ENCODE assay signal across 7 cellular contexts in genomic region chr6:149320016-149320415, GRCh38. TPM values are rescaled to one million over a fixed set of nuclear protein-coding genes. Genes with fewer than 3 reads are reported as not detected.
DNase-seq lines count a peak whose midpoint lies in the region; ATAC-seq and TF ChIP-seq lines count a peak whose summit lies in the region.
"Not testable (repeated sequence)": the region's sequence is repeated elsewhere in the genome, so short reads cannot be mapped to it uniquely, and the experiment has no call there.

No MANE protein-coding gene starts in this region.

- H3K9me2 ChIP-seq in GM23248 (ENCODE audit: insufficient read depth), result not testable (repeated sequence)

- peaks cover 43% of the 10 kb centered on the region for H3K36me3 Mint-ChIP-seq in T-helper 1 cell treated with Interleukin-12 subunit alpha and Interleukin-12 subunit beta and Interleukin-4 antibody, amounts not matched to agents 30 μg/mL and 1 μg/mL, for 36 hours (ENCODE audit: low read depth)
- H3K36me3 Mint-ChIP-seq in MCF 10A (ENCODE audit: insufficient read depth, unreplicated experiment); natural killer cell: not testable (repeated sequence)

- H3K27ac ChIP-seq in GM23248 (peak overlapping the region; percentile 69; the same call in 1 of the 2 replicates), gastroesophageal sphincter (peak overlapping the region in 3 of 4 donors; percentile 29 to 99 (median 97))

- BruUV-seq in MCF 10A (replicated peaks; lab: Mats Ljungman, UMichigan), result not testable (repeated sequence)

- not testable (repeated sequence) for H2AFZ ChIP-seq in GM23248

- CTCF ChIA-PET in MCF 10A (lab: Yijun Ruan, JAX), result interaction anchor here (0.7 kb wide), 1 partner anchor 14 kb away, joined by 3 read pairs; no protein-coding TSS in a partner anchor

- not testable (repeated sequence) for TF ChIP-seq EP300 in gastroesophageal sphincter (IDR thresholded peaks at IDR 0.05)

- H3K9me3 ChIP-seq in GM23248 (ENCODE audit: low read depth); gastroesophageal sphincter: not testable (repeated sequence)

- not testable (repeated sequence) for TF ChIP-seq POLR2A in gastroesophageal sphincter (IDR thresholded peaks at IDR 0.05)

- not testable (repeated sequence) for H3K27me3 Mint-ChIP-seq in T-helper 1 cell treated with Interleukin-12 subunit alpha and Interleukin-12 subunit beta and Interleukin-4 antibody, amounts not matched to agents 30 μg/mL and 1 μg/mL, for 36 hours (ENCODE audit: low read depth); MCF 10A (ENCODE audit: insufficient read depth, unreplicated experiment); natural killer cell (ENCODE audit: low read depth in 2 of 2)

- H3K4me2 ChIP-seq in GM23248 (ENCODE audit: unreplicated experiment), result peak overlapping the region; percentile 86

- peaks cover 38% of the 10 kb centered on the region for H3K4me1 Mint-ChIP-seq in T-helper 1 cell treated with Interleukin-12 subunit alpha and Interleukin-12 subunit beta and Interleukin-4 antibody, amounts not matched to agents 30 μg/mL and 1 μg/mL, for 36 hours (ENCODE audit: low read depth)
- peaks cover 32% of the 10 kb centered on the region for H3K4me1 Mint-ChIP-seq in MCF 10A (ENCODE audit: insufficient read depth, unreplicated experiment)
- peaks cover 49 to 53% of the 10 kb centered on the region in 2 donors for H3K4me1 Mint-ChIP-seq in natural killer cell

- H3K4me1 ChIP-seq in GM23248 (ENCODE audit: insufficient read depth) (peaks cover 42% of the 10 kb centered on the region), gastroesophageal sphincter (peaks cover 23 to 66% (median 24%) of the 10 kb centered on the region in 3 donors)

- 94 to 95% methylated on average over 10 of the region's 10 CpGs for WGBS in GM23248 (ENCODE audit: low coverage in 1 of 2, low lambda C conversion rate in 2 of 2, missing lambda C conversion rate in 2 of 2), 2 experiments
- 72 to 79% methylated on average over 4 to 10 of the region's 10 CpGs for WGBS in gastroesophageal sphincter (ENCODE audit: low coverage in 1 of 2), 2 donors

- not testable (repeated sequence) for ATAC-seq in gastroesophageal sphincter, natural killer cell

- in situ Hi-C loops in GM23248 (cut with MboI), result not testable (repeated sequence)

- TF ChIP-seq CTCF in MCF 10A (IDR thresholded peaks at IDR 0.05; ENCODE audit: unreplicated experiment); gastroesophageal sphincter (IDR thresholded peaks at IDR 0.05); natural killer cell (IDR thresholded peaks at IDR 0.05): not testable (repeated sequence)

- peak overlapping the region; percentile 93 for H3K4me3 ChIP-seq in GM23248
- not testable (repeated sequence) for H3K4me3 ChIP-seq in gastroesophageal sphincter

- peaks cover 19% of the 10 kb centered on the region; the same call in 1 of the 2 replicates for H4K20me1 ChIP-seq in GM23248 (ENCODE audit: insufficient read depth)

- peak overlapping the region; percentile 94 for H3K9ac ChIP-seq in GM23248

- H3K79me2 ChIP-seq in GM23248 (ENCODE audit: insufficient read depth), result peaks cover 83% of the 10 kb centered on the region

- H3K36me3 ChIP-seq in GM23248 (ENCODE audit: low read depth); gastroesophageal sphincter: not testable (repeated sequence)

- H3K27ac Mint-ChIP-seq in T-helper 1 cell treated with Interleukin-12 subunit alpha and Interleukin-12 subunit beta and Interleukin-4 antibody, amounts not matched to agents 30 μg/mL and 1 μg/mL, for 36 hours, result peak overlapping the region; percentile 95
- H3K27ac Mint-ChIP-seq in MCF 10A (ENCODE audit: low read depth, unreplicated experiment), result peak overlapping the region; percentile 82
- H3K27ac Mint-ChIP-seq in natural killer cell, result peak overlapping the region; percentile 83 to 92

- peak overlapping the region; percentile 93 for H3K4me3 Mint-ChIP-seq in T-helper 1 cell treated with Interleukin-12 subunit alpha and Interleukin-12 subunit beta and Interleukin-4 antibody, amounts not matched to agents 30 μg/mL and 1 μg/mL, for 36 hours
- H3K4me3 Mint-ChIP-seq in MCF 10A (ENCODE audit: unreplicated experiment) (peak overlapping the region; percentile 82), natural killer cell (peak overlapping the region; percentile 93)

- not testable (repeated sequence) for DNase-seq in GM23248; MCF 10A (ENCODE audit: unreplicated experiment); natural killer cell
- peak; percentile 57 to 61 for DNase-seq in activated T-cell treated with anti-CD3 and anti-CD28 coated beads, Interleukin-2, amount 50 U/mL, for 48 hours
- DNase-seq in stimulated activated CD4-positive, alpha-beta T cell treated with anti-CD3 and anti-CD28 coated beads, Interleukin-1b, Interleukin-23, amount 100 ng/mL, for 48 hours, result peak; percentile 45

- intact Hi-C loops in MCF 10A (cut with micrococcal nuclease); natural killer cell (cut with micrococcal nuclease): not testable (repeated sequence)

- not testable (repeated sequence) for H3K9me3 Mint-ChIP-seq in T-helper 1 cell treated with Interleukin-12 subunit alpha and Interleukin-12 subunit beta and Interleukin-4 antibody, amounts not matched to agents 30 μg/mL and 1 μg/mL, for 36 hours; MCF 10A (ENCODE audit: unreplicated experiment); natural killer cell

- H3F3A ChIP-seq in GM23248 (ENCODE audit: insufficient read depth), result peaks cover 29% of the 10 kb centered on the region

- H3K27me3 ChIP-seq in GM23248 (replicated peaks; ENCODE audit: insufficient read depth); gastroesophageal sphincter: not testable (repeated sequence)

- POLR2A ChIA-PET in MCF 10A (lab: Yijun Ruan, JAX), result interaction anchor here (0.7 to 14.1 kb wide), 7 partner anchors 18 to 291 kb away, joined by 3 to 392 read pairs (median 4); no protein-coding TSS in a partner anchor

RNA-seq across cellular contexts. Expression of gene TAB2, which starts 2.5 kb away (rescaled TPM):
- total RNA-seq in GM23248 (2014; rRNA removed; shearing (Covaris generic)), result 28.4 and 30.7 TPM in 2 replicates
- polyA plus RNA-seq in GM23248 (2016; fragmentation: Nextera tagmentation; extraction: Ambion mirVana), result 10.8 and 11.6 TPM in 2 replicates
- total RNA-seq in MCF 10A (2022) (55.9 and 76.4 TPM in 2 replicates), gastroesophageal sphincter (100 to 1,000 TPM in 2 of 4 donors, 10 to 100 TPM in 2; 69.5 to 111 (median 97.0) TPM), natural killer cell (10 to 100 TPM; 65.7 to 74.9 (median 68.9) TPM)
